Comparison of ENCODE assay signal across 10 cellular contexts in the genomic region with DNA sequence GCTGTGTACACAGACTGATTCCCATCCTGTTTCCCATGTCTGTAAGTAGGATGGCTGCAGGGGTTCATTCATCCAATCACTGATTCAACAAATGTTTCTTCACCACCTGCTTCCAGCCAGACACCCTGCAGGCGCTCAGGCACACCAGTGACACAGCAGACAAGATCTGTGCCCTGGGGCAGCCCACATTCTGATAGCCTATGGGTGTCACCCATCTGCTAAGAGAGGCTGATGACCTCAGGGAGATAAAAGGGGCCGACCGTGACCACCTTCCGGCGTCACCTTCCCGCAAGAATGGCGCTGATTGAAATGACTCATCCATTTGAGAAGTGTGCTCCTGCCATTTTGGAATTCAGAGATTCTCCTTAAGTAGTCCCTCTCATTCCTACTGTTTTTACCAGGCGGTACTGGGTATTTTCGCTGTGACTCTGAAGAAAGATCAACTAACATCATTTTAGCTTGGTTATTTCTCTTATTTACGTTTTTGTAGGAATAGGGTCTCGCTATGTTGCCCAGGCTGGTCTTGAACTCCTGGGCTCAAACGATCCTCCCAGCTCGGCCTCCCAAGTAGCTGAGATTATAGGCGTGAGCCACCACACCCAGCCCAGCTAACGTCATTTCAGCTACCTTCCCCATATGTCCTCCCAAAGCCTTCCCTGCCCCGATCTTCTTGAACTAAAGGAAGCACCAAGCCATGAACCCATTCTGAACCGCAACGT.
A peak's percentile ranks its signal among the peaks of the same experiment; 100 is the strongest.
DNase-seq lines count a peak whose midpoint lies in the region; ATAC-seq and TF ChIP-seq lines count a peak whose summit lies in the region.
"Had no signal": no experiment of that assay in that cellular context is flagged by ENCODE, and none has a peak within 500 bp of the region (broad histone marks: within the 10 kb centered on the region; RNA-seq: fewer than 3 reads in every experiment).

No MANE protein-coding gene starts in this region.

- intact Hi-C loops in esophagus squamous epithelium (cut with DNase I), result no loop called here
- intact Hi-C loops in lower lobe of right lung (cut with DNase I), result no loop called here

- H3K27me3 ChIP-seq in esophagus squamous epithelium, result no peaks in the 10 kb centered on the region
- no peaks in the 10 kb centered on the region for H3K27me3 ChIP-seq in skeletal muscle tissue (ENCODE audit: control insufficient read depth in 3 of 3, insufficient read depth in 3 of 3, low read length in 3 of 3)
- no peaks in the 10 kb centered on the region for H3K27me3 ChIP-seq in lower lobe of right lung (ENCODE audit: low read depth)

- H3K9me3 ChIP-seq in esophagus squamous epithelium, result no peaks in the 10 kb centered on the region
- H3K9me3 ChIP-seq in skeletal muscle tissue (ENCODE audit: control insufficient read depth in 3 of 3, low read length in 3 of 3), result no peaks in the 10 kb centered on the region
- no peaks in the 10 kb centered on the region for H3K9me3 ChIP-seq in lower lobe of right lung

- peak overlapping the region; percentile 71 to 89 (median 82) for H3K27ac ChIP-seq in esophagus squamous epithelium
- H3K27ac ChIP-seq in skeletal muscle tissue (ENCODE audit: low read depth, low read length), result peak overlapping the region; percentile 78
- no peak overlapping the region for H3K27ac ChIP-seq in lower lobe of right lung

- H3K9ac ChIP-seq in skeletal muscle tissue (ENCODE audit: low read depth in 1 of 3, low read length in 3 of 3), result peak overlapping the region in 2 of 3 donors; percentile 35 to 79

- H3K4me1 ChIP-seq in esophagus squamous epithelium, result peaks cover 20 to 48% (median 31%) of the 10 kb centered on the region in 3 donors
- peaks cover 44 to 69% (median 64%) of the 10 kb centered on the region in 3 donors for H3K4me1 ChIP-seq in skeletal muscle tissue (ENCODE audit: control insufficient read depth in 3 of 3, insufficient read depth in 3 of 3, low read length in 3 of 3)
- H3K4me1 ChIP-seq in lower lobe of right lung, result peaks cover 21% of the 10 kb centered on the region

- TF ChIP-seq CTCF in esophagus squamous epithelium (IDR thresholded peaks at IDR 0.05) (no peak), lower lobe of right lung (IDR thresholded peaks at IDR 0.05) (no peak)

- no peak for ATAC-seq in lower lobe of right lung
- no peak for ATAC-seq in HG03432 (IDR thresholded peaks at IDR 0.05; ENCODE audit: unreplicated experiment)

- no peak for TF ChIP-seq POLR2A in esophagus squamous epithelium (IDR thresholded peaks at IDR 0.05)

- H3K36me3 ChIP-seq in esophagus squamous epithelium (no peaks in the 10 kb centered on the region), skeletal muscle tissue (ENCODE audit: control insufficient read depth in 3 of 3, insufficient read depth in 3 of 3, low read length in 3 of 3) (peaks cover 2 to 9% (median 3%) of the 10 kb centered on the region in 3 donors), lower lobe of right lung (peaks cover 5% of the 10 kb centered on the region)

- DNase-seq in ELR (ENCODE audit: low read depth), result peak; percentile 74
- peak; percentile 24 for DNase-seq in NCI-H774 (lab: John Stamatoyannopoulos, UW)
- no peak for DNase-seq in esophagus squamous epithelium (lab: John Stamatoyannopoulos, UW)
- no peak for DNase-seq in lower lobe of right lung
- DNase-seq in stimulated activated CD4-positive, alpha-beta T cell treated with anti-CD3 and anti-CD28 coated beads, Interleukin-12 subunit alpha, Interleukin-12 subunit beta, amount 100 ng/mL, for 4 hours, result no peak
- no peak for DNase-seq in NCI-H2196 (lab: John Stamatoyannopoulos, UW; ENCODE audit: unreplicated experiment)
- DNase-seq: mammary epithelial cell, T-helper 2 cell had no signal

- no peak overlapping the region for H3K4me3 ChIP-seq in esophagus squamous epithelium
- H3K4me3 ChIP-seq in skeletal muscle tissue (ENCODE audit: low read length in 3 of 3), result no peak overlapping the region
- no peak overlapping the region for H3K4me3 ChIP-seq in lower lobe of right lung

- 83 to 84% methylated on average over 13 to 18 of the region's 18 CpGs for WGBS in esophagus squamous epithelium, 2 donors

Comparison
In these comparisons a context has a peak if more than half of its experiments do, and no peak if none do; other contexts are left out.
1. DNase-seq: peak in ELR (single experiment) and NCI-H774 (single experiment); none in esophagus squamous epithelium (single experiment), lower lobe of right lung (single experiment), stimulated activated CD4-positive, alpha-beta T cell treated with anti-CD3 and anti-CD28 coated beads, Interleukin-12 subunit alpha, Interleukin-12 subunit beta, amount 100 ng/mL, for 4 hours (single experiment) and NCI-H2196 (single experiment).